10 cellular contexts compared by ENCODE assay signal in genomic region chr4:16269742-16270522, GRCh38. TPM values are rescaled to one million over a fixed set of nuclear protein-coding genes. Genes with fewer than 3 reads are reported as not detected.
DNase-seq lines count a peak whose midpoint lies in the region; ATAC-seq, FAIRE-seq and TF ChIP-seq lines count a peak whose summit lies in the region.
"Had no signal": no experiment of that assay in that cellular context is flagged by ENCODE, and none has a peak within 500 bp of the region (broad histone marks: within the 10 kb centered on the region; RNA-seq: fewer than 3 reads in every experiment).

No MANE protein-coding gene starts in this region.

- FAIRE-seq in keratinocyte (lab: Jason Lieb, UNC) (peak; percentile 97), GM19239 (lab: Jason Lieb, UNC) (no peak)

- dilution Hi-C loops in keratinocyte (cut with MboI; ENCODE audit: extremely low pct_ligation_motif_present, low sequenced_read_pairs): no loop called here

- no peaks in the 10 kb centered on the region for H3K79me2 ChIP-seq in keratinocyte (ENCODE audit: control insufficient read depth, insufficient read depth, low read length)

- no peaks in the 10 kb centered on the region for H4K20me1 ChIP-seq in keratinocyte (ENCODE audit: control insufficient read depth, extremely low read depth, insufficient read depth, low read length)

- H3K4me1 ChIP-seq in keratinocyte (ENCODE audit: control insufficient read depth, extremely low read depth, insufficient read depth, low read length): peaks cover 27% of the 10 kb centered on the region

- H3K27me3 ChIP-seq in MG63 (no peaks in the 10 kb centered on the region), keratinocyte (ENCODE audit: control insufficient read depth, extremely low read depth, insufficient read depth, low read length) (no peaks in the 10 kb centered on the region)

- H2AFZ ChIP-seq in keratinocyte (ENCODE audit: control insufficient read depth, low read length): peak overlapping the region; percentile 84

- H3K4me2 ChIP-seq in keratinocyte (ENCODE audit: control insufficient read depth, extremely low read depth, insufficient read depth, low read depth, low read length): peak overlapping the region; percentile 70

- H3K9me1 ChIP-seq in keratinocyte (ENCODE audit: control insufficient read depth, extremely low read depth, insufficient read depth, low read length): no peaks in the 10 kb centered on the region

- DNase-seq in AML-193 (lab: John Stamatoyannopoulos, UW) (peak; percentile 89 to 94), MG63 (peak; percentile 78), amniotic stem cell (lab: John Stamatoyannopoulos, UW) (peak; percentile 87), keratinocyte (ENCODE audit: low read depth, low spot score) (peak; percentile 79), GM19239 (ENCODE audit: insufficient read length, low spot score) (no peak), epidermal melanocyte (ENCODE audit: insufficient read length, low spot score) (no peak)
- DNase-seq: activated T-cell treated with anti-CD3 and anti-CD28 coated beads, Interleukin-2, amount 50 U/mL, for 24 hours; NCI-H2081 had no signal

- no peak overlapping the region for H3K4me3 ChIP-seq in MG63
- H3K4me3 ChIP-seq in keratinocyte (ENCODE audit: control insufficient read depth in 2 of 3, extremely low read depth in 1 of 3, insufficient read depth in 2 of 3, low read depth in 1 of 3, low read length in 3 of 3): peak overlapping the region in 2 of 3 experiments; percentile 41 to 64

- TF ChIP-seq CTCF in keratinocyte (optimal IDR thresholded peaks at IDR 0.05 in 1 of 3, IDR thresholded peaks at IDR 0.05 in 1 of 3, conservative IDR thresholded peaks at IDR 0.05 in 1 of 3; ENCODE audit: extremely low read depth in 1 of 3, insufficient read depth in 2 of 3, low read length in 3 of 3): no peak

- H3K27ac ChIP-seq in keratinocyte (ENCODE audit: control insufficient read depth, insufficient read depth, low read length): peak overlapping the region; percentile 81

- H3K36me3 ChIP-seq in MG63 (no peaks in the 10 kb centered on the region), keratinocyte (ENCODE audit: control insufficient read depth in 2 of 2, extremely low read depth in 1 of 2, insufficient read depth in 2 of 2, low read length in 2 of 2) (no peaks in the 10 kb centered on the region)

- H3K9me3 ChIP-seq in MG63: no peaks in the 10 kb centered on the region
- no peaks in the 10 kb centered on the region for H3K9me3 ChIP-seq in keratinocyte (ENCODE audit: control insufficient read depth, low read depth, low read length)

- H3K9ac ChIP-seq in keratinocyte (ENCODE audit: control insufficient read depth, extremely low read depth, insufficient read depth, low read length): peak overlapping the region; percentile 55

- ATAC-seq in HG03108 (IDR thresholded peaks at IDR 0.05; ENCODE audit: unreplicated experiment): no peak
- ATAC-seq in HG02938 (IDR thresholded peaks at IDR 0.05; ENCODE audit: unreplicated experiment): no peak

RNA-seq across cellular contexts. Expression of gene TAPT1, which starts 43.7 kb away (rescaled TPM):
- total RNA-seq in MG63 (2014; rRNA removed; shearing (Covaris generic); ENCODE audit: low replicate concordance): 2.3 and 7.9 TPM in 2 replicates
- 8.6 to 10.7 TPM (median 9.2 TPM) in 3 replicates for polyA plus RNA-seq in keratinocyte
- polyA plus RNA-seq in keratinocyte (2011; ENCODE audit: low read depth): 8.3 TPM
- 3.8 and 8.9 TPM in 2 replicates for polyA plus RNA-seq in keratinocyte (2011; cell fraction: cytosol; rRNA removed)
- 14.6 and 17.3 TPM in 2 replicates for polyA plus RNA-seq in keratinocyte (2011; cell fraction: nucleus; rRNA removed)
- polyA plus RNA-seq in keratinocyte (2012; ENCODE audit: low replicate concordance): 6.2 and 8.5 TPM in 2 replicates
- polyA minus RNA-seq in keratinocyte: 3.8 to 16.7 TPM (median 12.2 TPM) in 3 replicates
- polyA minus RNA-seq in keratinocyte (2011; cell fraction: cytosol; rRNA and poly(A)+ RNA removed): 5.6 TPM
- polyA minus RNA-seq in keratinocyte (2011; cell fraction: nucleus; rRNA and poly(A)+ RNA removed): 14.2 and 21.9 TPM in 2 replicates

Comparison
In these comparisons a context has a peak if more than half of its experiments do, and no peak if none do; other contexts are left out.
1. DNase-seq: peak in AML-193 (2 of 2), MG63 (single experiment), amniotic stem cell (single experiment) and keratinocyte (single experiment); none in GM19239 (single experiment) and epidermal melanocyte (single experiment).